10 cellular contexts compared by ENCODE assay signal in genomic region chr20:8394308-8394945, GRCh38.
DNase-seq lines count a peak whose midpoint lies in the region; ATAC-seq and TF ChIP-seq lines count a peak whose summit lies in the region.
"Had no signal": no experiment of that assay in that cellular context is flagged by ENCODE, and none has a peak within 500 bp of the region (broad histone marks: within the 10 kb centered on the region; RNA-seq: fewer than 3 reads in every experiment).

No MANE protein-coding gene starts in this region.

- H3K9ac ChIP-seq in mammary epithelial cell (ENCODE audit: insufficient read depth, low read length): no peak overlapping the region

- in situ Hi-C loops in mammary epithelial cell (cut with MboI; ENCODE audit: low sequenced_read_pairs in 2 of 2): loop anchor here (10.0 to 25.0 kb wide), 2 partner anchors 260 to 318 kb away; partner anchors contain the start of gene PLCB1 (in 1 of the 2)

- H3K9me3 ChIP-seq in mammary epithelial cell (replicated peaks; ENCODE audit: insufficient read depth, low read length): no peaks in the 10 kb centered on the region
- H3K9me3 ChIP-seq: MG63 had no signal

- H3K4me1 ChIP-seq in mammary epithelial cell (ENCODE audit: insufficient read depth, low read length): no peaks in the 10 kb centered on the region

- no peaks in the 10 kb centered on the region for H3K36me3 Mint-ChIP-seq in activated naive CD4-positive, alpha-beta T cell treated with anti-CD3 and anti-CD28 coated beads, Interleukin-2, amount 10 ng/mL, durations not matched to agents 7 days and 5 days

- H4K20me1 ChIP-seq in mammary epithelial cell (ENCODE audit: insufficient read depth, low read length): no peaks in the 10 kb centered on the region

- no peaks in the 10 kb centered on the region for H3K27me3 ChIP-seq in mammary epithelial cell (ENCODE audit: insufficient read depth, low read length)
- H3K27me3 ChIP-seq: MG63 had no signal

- no peak overlapping the region for H2AFZ ChIP-seq in mammary epithelial cell (ENCODE audit: low read depth, low read length)

- H3K27ac ChIP-seq in mammary epithelial cell (ENCODE audit: insufficient read depth, low read depth, low read length): no peak overlapping the region

- no peaks in the 10 kb centered on the region for H3K27me3 Mint-ChIP-seq in activated naive CD4-positive, alpha-beta T cell treated with anti-CD3 and anti-CD28 coated beads, Interleukin-2, amount 10 ng/mL, durations not matched to agents 7 days and 5 days

- no peaks in the 10 kb centered on the region for H3K36me3 ChIP-seq in mammary epithelial cell (ENCODE audit: insufficient read depth, low read length)
- H3K36me3 ChIP-seq: MG63 had no signal

- no peaks in the 10 kb centered on the region for H3K79me2 ChIP-seq in mammary epithelial cell (ENCODE audit: insufficient read depth, low read length)

- intact Hi-C loops in mammary epithelial cell (cut with micrococcal nuclease): no loop called here

- H3K4me1 Mint-ChIP-seq in activated naive CD4-positive, alpha-beta T cell treated with anti-CD3 and anti-CD28 coated beads, Interleukin-2, amount 10 ng/mL, durations not matched to agents 7 days and 5 days: no peaks in the 10 kb centered on the region

- CTCF ChIA-PET in mammary epithelial cell (lab: Charles Lee; ENCODE audit: low non-redundant PET): no interaction called here
- CTCF ChIA-PET in activated naive CD4-positive, alpha-beta T cell treated with anti-CD3 and anti-CD28 coated beads, Interleukin-2, amount 10 ng/mL, durations not matched to agents 7 days and 5 days (lab: Charles Lee): no interaction called here

- no peak for TF ChIP-seq CTCF in mammary epithelial cell (conservative IDR thresholded peaks at IDR 0.05 in 1 of 2, IDR thresholded peaks at IDR 0.05 in 1 of 2; ENCODE audit: extremely low read depth in 1 of 2, insufficient read depth in 1 of 2, low read depth in 1 of 2, low read length in 2 of 2)

- 76% methylated on average over 2 of the region's 2 CpGs for WGBS in mammary epithelial cell (ENCODE audit: low coverage, missing lambda C conversion rate)

- H3K4me2 ChIP-seq in mammary epithelial cell (ENCODE audit: insufficient read depth, low read depth, low read length): no peak overlapping the region

- no peak overlapping the region for H3K27ac Mint-ChIP-seq in activated naive CD4-positive, alpha-beta T cell treated with anti-CD3 and anti-CD28 coated beads, Interleukin-2, amount 10 ng/mL, durations not matched to agents 7 days and 5 days

- ATAC-seq in GM21381 (IDR thresholded peaks at IDR 0.05; ENCODE audit: unreplicated experiment): peak; percentile 85
- peak; percentile 50 for ATAC-seq in HG03439 (IDR thresholded peaks at IDR 0.05; ENCODE audit: unreplicated experiment)

- dilution Hi-C loops in mammary epithelial cell (cut with HindIII; ENCODE audit: low sequenced_read_pairs): no loop called here

- H3K9me3 Mint-ChIP-seq in activated naive CD4-positive, alpha-beta T cell treated with anti-CD3 and anti-CD28 coated beads, Interleukin-2, amount 10 ng/mL, durations not matched to agents 7 days and 5 days: no peaks in the 10 kb centered on the region

- no peak overlapping the region for H3K4me3 Mint-ChIP-seq in activated naive CD4-positive, alpha-beta T cell treated with anti-CD3 and anti-CD28 coated beads, Interleukin-2, amount 10 ng/mL, durations not matched to agents 7 days and 5 days

- H3K4me3 ChIP-seq in mammary epithelial cell (replicated peaks in 1 of 3; ENCODE audit: insufficient read depth in 1 of 3, low read depth in 2 of 3, low read length in 3 of 3): no peak overlapping the region
- H3K4me3 ChIP-seq: MG63 had no signal

- no TSS peak for BruUV-seq in mammary epithelial cell (replicated peaks; lab: Mats Ljungman, UMichigan)

- peak; percentile 20 for DNase-seq in ELR (ENCODE audit: low read depth)
- DNase-seq in mammary epithelial cell: peak; percentile 26
- no peak for DNase-seq in stimulated activated CD4-positive, alpha-beta T cell treated with anti-CD3 and anti-CD28 coated beads, Interleukin-1b, Interleukin-23, amount 100 ng/mL, for 48 hours
- DNase-seq in activated naive CD4-positive, alpha-beta T cell treated with anti-CD3 and anti-CD28 coated beads, Interleukin-2, amount 10 ng/mL, durations not matched to agents 7 days and 5 days: no peak
- no peak for DNase-seq in ureter (ENCODE audit: low spot score)
- DNase-seq in hypothalamus (lab: John Stamatoyannopoulos, UW): no peak
- DNase-seq: DMS53, MG63 had no signal

Comparison
In these comparisons a context has a peak if more than half of its experiments do, and no peak if none do; other contexts are left out.
1. DNase-seq: peak in ELR (single experiment) and mammary epithelial cell (single experiment); none in stimulated activated CD4-positive, alpha-beta T cell treated with anti-CD3 and anti-CD28 coated beads, Interleukin-1b, Interleukin-23, amount 100 ng/mL, for 48 hours (single experiment), activated naive CD4-positive, alpha-beta T cell treated with anti-CD3 and anti-CD28 coated beads, Interleukin-2, amount 10 ng/mL, durations not matched to agents 7 days and 5 days (single experiment), ureter (single experiment) and hypothalamus (0 of 51).